In genomic region chr20:8858181-8858794, GRCh38 we compare ENCODE assay signal across 29 cellular contexts.
DNase-seq lines count a peak whose midpoint lies in the region; ATAC-seq, FAIRE-seq and TF ChIP-seq lines count a peak whose summit lies in the region.
"Had no signal": no experiment of that assay in that cellular context is flagged by ENCODE, and none has a peak within 500 bp of the region (broad histone marks: within the 10 kb centered on the region; RNA-seq: fewer than 3 reads in every experiment).

No MANE protein-coding gene starts in this region.

- DNase-seq in EL: peak; percentile 12
- peak; percentile 69 for DNase-seq in NCI-H69 (lab: John Stamatoyannopoulos, UW)
- DNase-seq in esophagus squamous epithelium (lab: John Stamatoyannopoulos, UW): no peak
- DNase-seq in HepG2 (ENCODE audit: low spot score): peak; percentile 34
- DNase-seq in germinal center (ENCODE audit: low spot score): no peak
- no peak for DNase-seq in D721Med (ENCODE audit: insufficient read length, low spot score)
- DNase-seq: activated CD4-positive, alpha-beta T cell treated with anti-CD3 and anti-CD28 coated beads, Interleukin-2, amount 10 ng/mL, durations not matched to agents 24 days and 14 days; activated naive CD4-positive, alpha-beta T cell; activated T-cell treated with anti-CD3 and anti-CD28 coated beads, Interleukin-2, amount 50 U/mL, for 4 hours; colonic mucosa; effector CD8-positive, alpha-beta T cell; foreskin melanocyte; GM23248; naive B cell; NCI-H1092; NCI-H187; NCI-H345; NCI-H82; OCI-M1; SHP77; sigmoid colon; stimulated activated CD4-positive, alpha-beta T cell treated with anti-CD3 and anti-CD28 coated beads, Interleukin-4, amount 100 ng/mL, for 4 hours; T1000; upper lobe of right lung; WERI-Rb-1 had no signal

- POLR2A ChIA-PET in HepG2 (lab: Yijun Ruan, JAX): no interaction called here

- BruUV-seq in HepG2 (replicated peaks; lab: Mats Ljungman, UMichigan): no TSS peak

- H3K27ac ChIP-seq in esophagus squamous epithelium (peak overlapping the region in 3 of 4 donors; percentile 31 to 84 (median 54)), HepG2 (ENCODE audit: extremely low read length, insufficient read depth, low read length) (no peak overlapping the region)
- H3K27ac ChIP-seq: colonic mucosa, epithelial cell of prostate, GM23248, hepatocyte, upper lobe of right lung, WERI-Rb-1 had no signal

- no peak for TF ChIP-seq RAD21 in HepG2 (CRISPR knock-in tag; IDR thresholded peaks at IDR 0.05)

- H3K79me2 ChIP-seq in HepG2 (ENCODE audit: insufficient read depth, low read length): no peaks in the 10 kb centered on the region
- H3K79me2 ChIP-seq: hepatocyte had no signal

- in situ Hi-C loops in HepG2 (cut with HindIII; ENCODE audit: extremely low pct_ligation_motif_present, low pct_unique_long_range_greater_than_20kb): loop anchor here (10.0 kb wide), 1 partner anchor 497 kb away; no protein-coding TSS in a partner anchor

- H3K4me1 ChIP-seq in esophagus squamous epithelium: peaks cover 4 to 28% (median 4%) of the 10 kb centered on the region in 3 donors
- H3K4me1 ChIP-seq in HepG2 (ENCODE audit: insufficient read depth, low read length): peaks cover 27% of the 10 kb centered on the region
- H3K4me1 ChIP-seq: colonic mucosa had no signal

- CTCF ChIA-PET in HepG2 (lab: Yijun Ruan, JAX; ENCODE audit: low intra/inter-chr PET ratio, low total read pairs): no interaction called here

- H3K4me3 ChIP-seq in esophagus squamous epithelium: no peak overlapping the region
- H3K4me3 ChIP-seq in HepG2 (replicated peaks in 1 of 3; ENCODE audit: insufficient read depth in 1 of 3, low read depth in 2 of 3, low read length in 3 of 3): no peak overlapping the region
- H3K4me3 ChIP-seq: colonic mucosa, GM23248, hepatocyte, sigmoid colon, upper lobe of right lung had no signal

- TF ChIP-seq CTCF in esophagus squamous epithelium (IDR thresholded peaks at IDR 0.05) (no peak), HepG2 (CRISPR knock-in tag; IDR thresholded peaks at IDR 0.05) (no peak), D721Med (IDR thresholded peaks at IDR 0.05; ENCODE audit: insufficient read depth, missing control alignments) (no peak)

- no peaks in the 10 kb centered on the region for H3K9me3 ChIP-seq in esophagus squamous epithelium
- 0 out of 2 replicates have a peak, but pooled peaks cover 5% of the 10 kb centered on the region for H3K9me3 ChIP-seq in HepG2 (ENCODE audit: low read length)
- H3K9me3 ChIP-seq: colonic mucosa, sigmoid colon, upper lobe of right lung had no signal

- H3K27me3 ChIP-seq in esophagus squamous epithelium (no peaks in the 10 kb centered on the region), HepG2 (ENCODE audit: control insufficient read depth in 1 of 2, insufficient read depth in 2 of 2, low read length in 2 of 2) (no peaks in the 10 kb centered on the region)
- H3K27me3 ChIP-seq: colonic mucosa, hepatocyte, sigmoid colon, upper lobe of right lung had no signal

- no peak for TF ChIP-seq POLR2A in esophagus squamous epithelium (IDR thresholded peaks at IDR 0.05)
- TF ChIP-seq POLR2A in HepG2 (IDR thresholded peaks at IDR 0.05; ENCODE audit: insufficient read depth in 1 of 2, low read depth in 2 of 2, low read length in 2 of 2): no peak

- H4K20me1 ChIP-seq in HepG2 (ENCODE audit: insufficient read depth, low read length): no peaks in the 10 kb centered on the region

- ATAC-seq in HepG2: peak; percentile 58
- no peak for ATAC-seq in GM18502 (IDR thresholded peaks at IDR 0.05; ENCODE audit: poor library complexity, unreplicated experiment)
- ATAC-seq: activated T-cell treated with anti-CD3 and anti-CD28 coated beads, Interleukin-2, amount 50 U/mL, for 4 hours; stimulated activated memory B cell treated with anti-CD40 and anti-IgM and Interleukin-4, amounts not matched to agents 10 μg/mL and 1 μg/mL and 100 μg/mL, for 72 hours; upper lobe of right lung had no signal

- H3K4me2 ChIP-seq in HepG2 (ENCODE audit: low read depth, low read length): no peak overlapping the region
- H3K4me2 ChIP-seq: hepatocyte had no signal

- H2AFZ ChIP-seq in HepG2 (ENCODE audit: low read length): no peak overlapping the region
- H2AFZ ChIP-seq: GM23248, hepatocyte had no signal

- intact Hi-C loops in esophagus squamous epithelium (cut with DNase I): loop anchor here (10.0 kb wide), 1 partner anchor 497 kb away; no protein-coding TSS in a partner anchor
- intact Hi-C loops in HepG2 (cut with micrococcal nuclease; ENCODE audit: unreplicated experiment): loop anchor here (10.0 kb wide), 1 partner anchor 197 kb away; no protein-coding TSS in a partner anchor

- H3K9ac ChIP-seq in HepG2 (ENCODE audit: insufficient read depth, low read depth, low read length): no peak overlapping the region
- H3K9ac ChIP-seq: GM23248 had no signal

- H3K36me3 ChIP-seq in esophagus squamous epithelium (no peaks in the 10 kb centered on the region), HepG2 (replicated peaks in 1 of 2; ENCODE audit: control insufficient read depth in 1 of 2, insufficient read depth in 2 of 2, low read length in 2 of 2) (no peaks in the 10 kb centered on the region; a peak in 1 of 5 replicates)
- H3K36me3 ChIP-seq: colonic mucosa, sigmoid colon, upper lobe of right lung, WERI-Rb-1 had no signal

- peak in 1 of 2 experiments; percentile 41; a peak in 1 of 4 replicates for TF ChIP-seq EP300 in HepG2 (IDR thresholded peaks at IDR 0.05; ENCODE audit: low read depth in 2 of 2, low read length in 2 of 2)
- no peak for TF ChIP-seq EP300 in HepG2 (CRISPR knock-in tag; IDR thresholded peaks at IDR 0.05; ENCODE audit: borderline replicate concordance)

- no peak for FAIRE-seq in HepG2 (lab: Jason Lieb, UNC)
- FAIRE-seq in D721Med (lab: Jason Lieb, UNC): no peak

- WGBS in esophagus squamous epithelium, 2 donors: 57 to 81% methylated on average over 4 of the region's 4 CpGs
- 62% methylated on average over 4 of the region's 4 CpGs for WGBS in HepG2 (ENCODE audit: low lambda C conversion rate)

TF ChIP-seq in HepG2, 621 proteins besides CTCF, POLR2A, EP300 and RAD21 (continues in another document):
- TF ChIP-seq GFI1 (CRISPR knock-in tag; IDR thresholded peaks at IDR 0.05; ENCODE audit: borderline replicate concordance) (peak; percentile 88), RXRB (CRISPR knock-in tag; IDR thresholded peaks at IDR 0.05; ENCODE audit: borderline replicate concordance) (peak; percentile 58), ZNF556 (CRISPR knock-in tag; IDR thresholded peaks at IDR 0.05; ENCODE audit: borderline replicate concordance) (0 out of 2 replicates have a peak, but pooled peaks have one; percentile 33), FOXO1 (CRISPR knock-in tag; IDR thresholded peaks at IDR 0.05) (peak; percentile 54; the same call in 1 of the 2 replicates), CHD2 (IDR thresholded peaks at IDR 0.05; ENCODE audit: low read depth, low read length) (no peak), ARID5B (CRISPR knock-in tag; IDR thresholded peaks at IDR 0.05) (peak; percentile 56), ZNF350 (CRISPR knock-in tag; IDR thresholded peaks at IDR 0.05; ENCODE audit: borderline replicate concordance, low read depth) (no peak), PHF21A (CRISPR knock-in tag; IDR thresholded peaks at IDR 0.05) (no peak), TBX2 (CRISPR knock-in tag; IDR thresholded peaks at IDR 0.05; ENCODE audit: borderline replicate concordance) (no peak), ZNF891 (CRISPR knock-in tag; IDR thresholded peaks at IDR 0.05) (no peak), SETDB1 (CRISPR knock-in tag; IDR thresholded peaks at IDR 0.05; ENCODE audit: borderline replicate concordance) (no peak), ATF1 (CRISPR knock-in tag; IDR thresholded peaks at IDR 0.05) (no peak)
- TF ChIP-seq, protein P1, sequence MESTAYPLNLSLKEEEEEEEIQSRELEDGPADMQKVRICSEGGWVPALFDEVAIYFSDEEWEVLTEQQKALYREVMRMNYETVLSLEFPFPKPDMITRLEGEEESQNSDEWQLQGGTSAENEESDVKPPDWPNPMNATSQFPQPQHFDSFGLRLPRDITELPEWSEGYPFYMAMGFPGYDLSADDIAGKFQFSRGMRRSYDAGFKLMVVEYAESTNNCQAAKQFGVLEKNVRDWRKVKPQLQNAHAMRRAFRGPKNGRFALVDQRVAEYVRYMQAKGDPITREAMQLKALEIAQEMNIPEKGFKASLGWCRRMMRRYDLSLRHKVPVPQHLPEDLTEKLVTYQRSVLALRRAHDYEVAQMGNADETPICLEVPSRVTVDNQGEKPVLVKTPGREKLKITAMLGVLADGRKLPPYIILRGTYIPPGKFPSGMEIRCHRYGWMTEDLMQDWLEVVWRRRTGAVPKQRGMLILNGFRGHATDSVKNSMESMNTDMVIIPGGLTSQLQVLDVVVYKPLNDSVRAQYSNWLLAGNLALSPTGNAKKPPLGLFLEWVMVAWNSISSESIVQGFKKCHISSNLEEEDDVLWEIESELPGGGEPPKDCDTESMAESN (CRISPR knock-in tag; conservative IDR thresholded peaks at IDR 0.05): no peak

Comparison
In these comparisons a context has a peak if more than half of its experiments do, and no peak if none do; other contexts are left out.
1. DNase-seq: peak in EL (single experiment), NCI-H69 (single experiment) and HepG2 (single experiment); none in esophagus squamous epithelium (single experiment), germinal center (single experiment) and D721Med (single experiment).